Comparison of ENCODE assay signal across 9 cellular contexts in genomic region chr15:71691700-71692417, GRCh38.
DNase-seq lines count a peak whose midpoint lies in the region; ATAC-seq and TF ChIP-seq lines count a peak whose summit lies in the region.
"Had no signal": no experiment of that assay in that cellular context is flagged by ENCODE, and none has a peak within 500 bp of the region (broad histone marks: within the 10 kb centered on the region; RNA-seq: fewer than 3 reads in every experiment).

No MANE protein-coding gene starts in this region.

- H2BK20ac ChIP-seq in H9 (ENCODE audit: low read depth, low read length, poor library complexity, severe bottlenecking): no peak overlapping the region

- H2BK5ac ChIP-seq in H9 (ENCODE audit: insufficient read length, low read length): no peak overlapping the region

- H3K14ac ChIP-seq in H9 (ENCODE audit: insufficient read depth, low read length): no peak overlapping the region

- H4K91ac ChIP-seq in H9 (ENCODE audit: insufficient read length, low read depth, low read length): no peak overlapping the region

- peaks cover 3% of the 10 kb centered on the region in 2 experiments; a peak in 3 of 4 replicates for H3K4me1 Mint-ChIP-seq in H9
- H3K4me1 Mint-ChIP-seq in activated T-helper 17 cell treated with anti-CD3 and anti-CD28 coated beads, Interleukin-2, amount 50 U/mL, for 72 hours: no peaks in the 10 kb centered on the region
- H3K4me1 Mint-ChIP-seq: activated naive CD8-positive, alpha-beta T cell treated with anti-CD3 and anti-CD28 coated beads, Interleukin-2, amount 50 U/mL, for 24 hours had no signal

- H3K9me3 ChIP-seq in gastroesophageal sphincter (no peaks in the 10 kb centered on the region), H9 (ENCODE audit: control insufficient read depth, low read depth, low read length) (no peaks in the 10 kb centered on the region)

- H3K23ac ChIP-seq in H9 (ENCODE audit: insufficient read length, low read depth, low read length): no peak overlapping the region

- H2BK120ac ChIP-seq in H9 (ENCODE audit: low read depth, low read length, poor library complexity, severe bottlenecking): no peak overlapping the region

- no peak overlapping the region for H3K4me2 ChIP-seq in H9 (ENCODE audit: insufficient read depth, insufficient read length, low read length)

- DNase-seq in EH (ENCODE audit: low read depth) (peak; percentile 84), T1000 (lab: John Stamatoyannopoulos, UW) (peak; percentile 60), retinal pigment epithelial cell (ENCODE audit: low read depth) (peak; percentile 80), H9 (no peak), NCI-H2107 treated with DMSO at 0.1 percent for 48 hours (lab: John Stamatoyannopoulos, UW; ENCODE audit: unreplicated experiment) (no peak)
- DNase-seq: activated naive CD8-positive, alpha-beta T cell treated with anti-CD3 and anti-CD28 coated beads, Interleukin-2, amount 50 U/mL, for 24 hours had no signal

- TF ChIP-seq EP300 in gastroesophageal sphincter (IDR thresholded peaks at IDR 0.05): no peak

- H2BK12ac ChIP-seq in H9 (ENCODE audit: insufficient read length, low read depth, low read length): no peak overlapping the region

- no peak for TF ChIP-seq CTCF in gastroesophageal sphincter (IDR thresholded peaks at IDR 0.05)
- no peak for TF ChIP-seq CTCF in retinal pigment epithelial cell (conservative IDR thresholded peaks at IDR 0.05; ENCODE audit: low read depth, low read length)
- TF ChIP-seq CTCF in H9 (conservative IDR thresholded peaks at IDR 0.05): no peak

- H2AK5ac ChIP-seq in H9 (ENCODE audit: insufficient read length, low read length): no peak overlapping the region

- 18 to 25% methylated on average over 5 to 9 of the region's 9 CpGs for WGBS in gastroesophageal sphincter (ENCODE audit: low coverage in 1 of 2), 2 donors
- WGBS in H9 (ENCODE audit: extremely low coverage, insufficient read length, low lambda C conversion rate): no CpG with 5 or more reads among the region's 9 CpGs

- no peak overlapping the region for H2AFZ ChIP-seq in H9 (ENCODE audit: low read length)

- H3K4me1 ChIP-seq in gastroesophageal sphincter (peaks cover 0 to 27% (median 12%) of the 10 kb centered on the region in 3 donors), H9 (ENCODE audit: insufficient read depth, low read length) (no peaks in the 10 kb centered on the region)

- H3K9ac ChIP-seq in H9 (ENCODE audit: extremely low read depth, insufficient read length, low read length): no peak overlapping the region

- no peaks in the 10 kb centered on the region for H3K23me2 ChIP-seq in H9 (ENCODE audit: insufficient read length, low read depth, low read length, poor library complexity, severe bottlenecking)

- H4K5ac ChIP-seq in H9 (ENCODE audit: insufficient read length, low read depth, low read length): no peak overlapping the region

- H3K27me3 ChIP-seq in gastroesophageal sphincter (no peaks in the 10 kb centered on the region), H9 (ENCODE audit: insufficient read depth, low read length) (no peaks in the 10 kb centered on the region)

- peaks cover 20 to 30% of the 10 kb centered on the region in 2 experiments for H3K9me3 Mint-ChIP-seq in H9
- peaks cover 10% of the 10 kb centered on the region for H3K9me3 Mint-ChIP-seq in activated T-helper 17 cell treated with anti-CD3 and anti-CD28 coated beads, Interleukin-2, amount 50 U/mL, for 72 hours
- H3K9me3 Mint-ChIP-seq: activated naive CD8-positive, alpha-beta T cell treated with anti-CD3 and anti-CD28 coated beads, Interleukin-2, amount 50 U/mL, for 24 hours had no signal

- no peak overlapping the region for H3K56ac ChIP-seq in H9 (ENCODE audit: insufficient read length, low read depth, low read length)

- H3K79me2 ChIP-seq in H9 (ENCODE audit: insufficient read depth, low read length): no peaks in the 10 kb centered on the region

- H3K36me3 Mint-ChIP-seq in H9 (ENCODE audit: insufficient read depth in 1 of 3, low read depth in 3 of 3): peaks cover 3 to 28% (median 15%) of the 10 kb centered on the region in 3 experiments
- H3K36me3 Mint-ChIP-seq in activated T-helper 17 cell treated with anti-CD3 and anti-CD28 coated beads, Interleukin-2, amount 50 U/mL, for 72 hours (ENCODE audit: low read depth): no peaks in the 10 kb centered on the region

- TF ChIP-seq POLR2A in gastroesophageal sphincter (IDR thresholded peaks at IDR 0.05): no peak

- H3K4me3 ChIP-seq in gastroesophageal sphincter (peak overlapping the region; percentile 10 to 13), retinal pigment epithelial cell (ENCODE audit: low read length) (no peak overlapping the region)

- H3K36me3 ChIP-seq in gastroesophageal sphincter: no peaks in the 10 kb centered on the region

- H3K18ac ChIP-seq in H9 (ENCODE audit: insufficient read length, low read depth, low read length): no peak overlapping the region

- peak; percentile 81 for ATAC-seq in gastroesophageal sphincter
- no peak for ATAC-seq in HG02938 (IDR thresholded peaks at IDR 0.05; ENCODE audit: unreplicated experiment)
- no peak for ATAC-seq in activated T-helper 17 cell treated with anti-CD3 and anti-CD28 coated beads, Interleukin-2, amount 50 U/mL, for 72 hours (replicated peaks)
- ATAC-seq: activated naive CD8-positive, alpha-beta T cell treated with anti-CD3 and anti-CD28 coated beads, Interleukin-2, amount 50 U/mL, for 24 hours had no signal

- no peaks in the 10 kb centered on the region for H3K27me3 Mint-ChIP-seq in H9 (ENCODE audit: low read depth)
- peaks cover 52% of the 10 kb centered on the region for H3K27me3 Mint-ChIP-seq in activated T-helper 17 cell treated with anti-CD3 and anti-CD28 coated beads, Interleukin-2, amount 50 U/mL, for 72 hours

- H3K4ac ChIP-seq in H9 (ENCODE audit: low read depth, low read length): no peak overlapping the region

- H4K8ac ChIP-seq in H9 (replicated peaks; ENCODE audit: insufficient read length, low read depth, low read length): no peak overlapping the region

- H3T11ph ChIP-seq in H9 (ENCODE audit: low read length): no peak overlapping the region

- no peaks in the 10 kb centered on the region for H3K79me1 ChIP-seq in H9 (ENCODE audit: insufficient read depth, low read depth, low read length, poor library complexity, severe bottlenecking)

- H4K20me1 ChIP-seq in H9 (ENCODE audit: control insufficient read depth, insufficient read depth, insufficient read length): no peaks in the 10 kb centered on the region

- H2BK15ac ChIP-seq in H9 (ENCODE audit: low read depth, low read length): no peak overlapping the region

- H3K27ac Mint-ChIP-seq in H9: no peak overlapping the region
- H3K27ac Mint-ChIP-seq in activated T-helper 17 cell treated with anti-CD3 and anti-CD28 coated beads, Interleukin-2, amount 50 U/mL, for 72 hours: no peak overlapping the region
- H3K27ac Mint-ChIP-seq: activated naive CD8-positive, alpha-beta T cell treated with anti-CD3 and anti-CD28 coated beads, Interleukin-2, amount 50 U/mL, for 24 hours had no signal

- peak overlapping the region; percentile 71 to 80 (median 74) for H3K27ac ChIP-seq in gastroesophageal sphincter
- H3K27ac ChIP-seq in H9 (ENCODE audit: insufficient read length, low read depth, low read length): no peak overlapping the region

- H3K4me3 Mint-ChIP-seq in H9: no peak overlapping the region
- no peak overlapping the region for H3K4me3 Mint-ChIP-seq in activated T-helper 17 cell treated with anti-CD3 and anti-CD28 coated beads, Interleukin-2, amount 50 U/mL, for 72 hours
- H3K4me3 Mint-ChIP-seq: activated naive CD8-positive, alpha-beta T cell treated with anti-CD3 and anti-CD28 coated beads, Interleukin-2, amount 50 U/mL, for 24 hours had no signal

Comparison
In these comparisons a context has a peak if more than half of its experiments do, and no peak if none do; other contexts are left out.
1. DNase-seq: peak in EH (single experiment), T1000 (single experiment) and retinal pigment epithelial cell (single experiment); none in H9 (single experiment) and NCI-H2107 treated with DMSO at 0.1 percent for 48 hours (single experiment).